ENCODE assay signal across 7 cellular contexts in the genomic region with DNA sequence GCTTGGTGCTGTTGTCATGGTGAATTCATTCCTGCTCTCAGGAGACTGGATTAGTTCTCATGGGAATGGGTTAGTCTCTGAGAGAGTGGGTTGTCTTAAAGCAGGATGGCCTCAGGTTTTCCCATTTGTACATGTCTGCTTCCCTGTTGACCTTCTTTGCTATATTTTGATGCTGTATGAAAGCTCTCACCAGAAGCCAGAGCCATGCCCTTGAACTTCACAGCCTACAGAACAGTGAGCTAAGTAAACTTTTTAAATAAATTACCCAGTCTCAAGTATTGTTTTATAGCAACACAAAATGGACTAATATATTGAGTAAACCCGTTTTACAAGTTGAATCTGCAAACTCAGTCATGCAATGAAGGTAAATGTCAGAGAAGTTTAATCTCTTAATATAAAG.
"Had no signal": no experiment of that assay in that cellular context is flagged by ENCODE, and none has a peak within 500 bp of the region (broad histone marks: within the 10 kb centered on the region; RNA-seq: fewer than 3 reads in every experiment).

No MANE protein-coding gene starts in this region.

- H3K4me1 Mint-ChIP-seq: IgD-negative memory B cell had no signal

- H3K27me3 Mint-ChIP-seq: IgD-negative memory B cell had no signal

- ATAC-seq: K562 had no signal

- H3K4me3 ChIP-seq: K562 had no signal

- H3K27ac ChIP-seq: HL-60 had no signal

- FAIRE-seq: HTR-8/SVneo, K562 had no signal

- DNase-seq: IMR-90, KBM-7, KG1 had no signal

- H3K27ac Mint-ChIP-seq: IgD-negative memory B cell had no signal
